ENCODE assay signal across 8 cellular contexts in genomic region chr10:88424881-88425280, GRCh38.
"Had no signal": no experiment of that assay in that cellular context is flagged by ENCODE, and none has a peak within 500 bp of the region (broad histone marks: within the 10 kb centered on the region; RNA-seq: fewer than 3 reads in every experiment).

No MANE protein-coding gene starts in this region.

- H3K27ac Mint-ChIP-seq: H9 had no signal

- FAIRE-seq: HTR-8/SVneo, K562 had no signal

- H3K4me1 Mint-ChIP-seq: H9 had no signal

- H3K4me3 Mint-ChIP-seq: H9 had no signal

- ATAC-seq: K562 had no signal

- H3K9me3 Mint-ChIP-seq: H9 had no signal

- DNase-seq: GM23248, GOT3, H9, HCEC 1CT, IMR-90, KG1 had no signal
